8 cellular contexts compared by ENCODE assay signal in genomic region chr16:24977673-24978065, GRCh38. TPM values are rescaled to one million over a fixed set of nuclear protein-coding genes. Genes with fewer than 3 reads are reported as not detected.
A peak's percentile ranks its signal among the peaks of the same experiment; 100 is the strongest.
DNase-seq lines count a peak whose midpoint lies in the region; FAIRE-seq and TF ChIP-seq lines count a peak whose summit lies in the region.
"Had no signal": no experiment of that assay in that cellular context is flagged by ENCODE, and none has a peak within 500 bp of the region (broad histone marks: within the 10 kb centered on the region; RNA-seq: fewer than 3 reads in every experiment).

No MANE protein-coding gene starts in this region.

- peak; percentile 66 for DNase-seq in HTR-8/SVneo (ENCODE audit: insufficient read length, low spot score)
- DNase-seq in astrocyte of the spinal cord (ENCODE audit: low read depth, low spot score) = peak; percentile 72
- peak; percentile 20 for DNase-seq in left kidney (ENCODE audit: low read depth, low spot score)
- no peak for DNase-seq in thyroid gland
- no peak for DNase-seq in DMS114 treated with DMSO at 0.1 percent for 48 hours (lab: John Stamatoyannopoulos, UW; ENCODE audit: unreplicated experiment)
- no peak for DNase-seq in stimulated activated CD4-positive, alpha-beta T cell treated with anti-CD3 and anti-CD28 coated beads, Interleukin-4, amount 100 ng/mL, for 4 hours
- no peak for DNase-seq in activated naive CD4-positive, alpha-beta T cell (lab: John Stamatoyannopoulos, UW)
- DNase-seq: activated CD4-positive, alpha-beta T cell treated with anti-CD3 and anti-CD28 coated beads, Interleukin-2, amount 50 U/mL, for 48 hours had no signal

- peaks cover 19 to 22% of the 10 kb centered on the region in 2 donors for H3K36me3 ChIP-seq in thyroid gland

- peak overlapping the region in 2 of 3 donors; percentile 8 to 54 for H3K27ac ChIP-seq in thyroid gland

- H3K4me3 ChIP-seq in astrocyte of the spinal cord (ENCODE audit: low read depth, low read length) = no peak overlapping the region
- H3K4me3 ChIP-seq in thyroid gland (replicated peaks in 1 of 3) = no peak overlapping the region

- no peak for FAIRE-seq in HTR-8/SVneo (lab: Jason Lieb, UNC)

- no peak for TF ChIP-seq CTCF in astrocyte of the spinal cord (IDR thresholded peaks at IDR 0.05; ENCODE audit: low read depth, low read length)
- no peak for TF ChIP-seq CTCF in thyroid gland (IDR thresholded peaks at IDR 0.05)

- in situ Hi-C loops in astrocyte of the spinal cord (cut with HindIII; ENCODE audit: low sequenced_read_pairs) = no loop called here

- no peaks in the 10 kb centered on the region for H3K27me3 ChIP-seq in thyroid gland

- 73 to 78% methylated on average over 5 of the region's 5 CpGs for WGBS in thyroid gland, 2 donors

- H3K9me3 ChIP-seq in thyroid gland = no peaks in the 10 kb centered on the region

- intact Hi-C loops in thyroid gland (cut with DNase I) = no loop called here

- no peak for TF ChIP-seq POLR2A in thyroid gland (IDR thresholded peaks at IDR 0.05)

- peaks cover 0 to 34% of the 10 kb centered on the region in 2 donors for H3K4me1 ChIP-seq in thyroid gland

RNA-seq across cellular contexts. Expression of gene ARHGAP17, which starts 37.5 kb away (rescaled TPM):
- total RNA-seq in thyroid gland = 10 to 100 TPM; 41.7 to 70.4 (median 54.3) TPM

Comparison
In these comparisons a context has a peak if more than half of its experiments do, and no peak if none do; other contexts are left out.
1. DNase-seq: peak in HTR-8/SVneo (single experiment), astrocyte of the spinal cord (single experiment) and left kidney (single experiment); none in thyroid gland (0 of 2), DMS114 treated with DMSO at 0.1 percent for 48 hours (single experiment), stimulated activated CD4-positive, alpha-beta T cell treated with anti-CD3 and anti-CD28 coated beads, Interleukin-4, amount 100 ng/mL, for 4 hours (0 of 2) and activated naive CD4-positive, alpha-beta T cell (0 of 4).